ENCODE assay signal across 17 cellular contexts in the genomic region with DNA sequence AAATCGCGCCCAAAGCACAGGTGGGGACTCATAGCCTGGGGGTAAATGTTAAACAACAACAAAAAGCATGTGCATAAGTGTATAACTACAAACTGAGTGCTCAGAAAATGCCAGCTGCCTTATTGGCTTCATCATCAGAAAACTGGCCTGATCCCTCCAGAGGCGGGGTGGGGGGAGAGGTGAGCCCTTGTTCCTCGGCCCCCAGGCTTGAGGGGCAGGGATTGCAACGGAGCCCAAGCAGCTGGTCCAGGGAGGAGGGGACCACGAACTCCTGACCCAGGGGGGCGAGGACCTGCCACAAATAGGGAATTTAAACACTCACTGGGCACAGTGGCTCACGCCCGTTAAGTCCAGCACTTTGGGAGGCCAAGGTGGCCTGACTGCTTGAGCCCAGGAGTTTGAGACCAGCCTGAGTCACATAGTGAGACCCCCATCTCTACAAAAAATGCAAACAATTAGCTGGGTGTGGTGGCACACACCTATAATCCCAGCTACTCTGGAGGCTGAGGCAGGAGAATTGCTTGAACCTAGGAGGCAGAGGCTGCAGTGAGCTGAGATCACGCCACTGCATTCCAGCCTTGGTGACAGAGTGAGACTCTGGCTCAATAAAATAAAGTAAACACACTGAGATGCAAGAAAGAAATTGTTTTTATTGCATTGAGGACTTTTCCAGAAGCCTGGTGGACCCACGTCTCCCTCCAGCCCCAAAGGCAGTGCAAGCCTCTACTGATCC. TPM values are rescaled to one million over a fixed set of nuclear protein-coding genes. Genes with fewer than 3 reads are reported as not detected.
DNase-seq lines count a peak whose midpoint lies in the region; ATAC-seq and TF ChIP-seq lines count a peak whose summit lies in the region.
"Had no signal": no experiment of that assay in that cellular context is flagged by ENCODE, and none has a peak within 500 bp of the region (broad histone marks: within the 10 kb centered on the region; RNA-seq: fewer than 3 reads in every experiment).

No MANE protein-coding gene starts in this region.

- peaks cover 0 to 24% (median 23%) of the 10 kb centered on the region in 4 donors for H3K4me1 ChIP-seq in transverse colon
- H3K4me1 ChIP-seq: foreskin keratinocyte had no signal

- no peak for TF ChIP-seq POLR2A in transverse colon (IDR thresholded peaks at IDR 0.05)

- H3K27me3 ChIP-seq in transverse colon: peaks cover 20% of the 10 kb centered on the region

- ATAC-seq in SK-N-SH treated with all-trans-retinoic acid at 6 μM for 48 hours (peak; percentile 5; the same call in 2 of the 3 replicates), HG03097 (IDR thresholded peaks at IDR 0.05; ENCODE audit: low FRiP score, unreplicated experiment) (no peak)

- 38% methylated on average over 9 of the region's 11 CpGs; no CpG with 5 or more reads in 1 of the 2 donors for WGBS in transverse colon (ENCODE audit: low coverage in 1 of 2), 2 donors

- no peak for TF ChIP-seq EP300 in transverse colon (IDR thresholded peaks at IDR 0.05; ENCODE audit: low read depth)

- no peak for DNase-seq in transverse colon
- no peak for DNase-seq in NCI-H446 treated with DMSO at 0.1 percent for 48 hours (lab: John Stamatoyannopoulos, UW)
- DNase-seq: cerebellar nuclear complex, GDM1, kidney glomerular epithelial cell, NCI-H187, NCI-H774 had no signal

- H3K9me3 ChIP-seq in iPS-18c (ENCODE audit: control insufficient read depth, insufficient read depth, low read length) (no peaks in the 10 kb centered on the region), transverse colon (no peaks in the 10 kb centered on the region)

- in situ Hi-C loops in transverse colon (cut with MboI; ENCODE audit: low pct_ligation_motif_present in 1 of 4, low pct_unique_long_range_greater_than_20kb in 1 of 4, low sequenced_read_pairs in 3 of 4): no loop called here

- H3K27ac ChIP-seq in transverse colon: peak overlapping the region; percentile 56 to 74 (median 72)
- H3K27ac ChIP-seq: foreskin keratinocyte, KMS-11 had no signal

- no peak for TF ChIP-seq CTCF in transverse colon (IDR thresholded peaks at IDR 0.05)

- H3K4me3 ChIP-seq in iPS-18c (ENCODE audit: insufficient read depth, low read depth, low read length) (peak overlapping the region; percentile 25; the same call in 1 of the 2 replicates), transverse colon (no peak overlapping the region)

- peaks cover 0 to 6% (median under 1%) of the 10 kb centered on the region in 4 donors for H3K36me3 ChIP-seq in transverse colon

- intact Hi-C loops in transverse colon (cut with DNase I; ENCODE audit: low total_unique reads): no loop called here

TF ChIP-seq in SK-N-SH treated with all-trans-retinoic acid at 6 μM for 48 hours, 23 proteins besides CTCF, POLR2A, EP300 and RAD21 (continues in another document):
- TF ChIP-seq RARB (CRISPR knock-in tag; IDR thresholded peaks at IDR 0.05): no peak
- TF ChIP-seq ZNF70 (CRISPR knock-in tag; IDR thresholded peaks at IDR 0.05): no peak
- no peak for TF ChIP-seq ZNF565 (CRISPR knock-in tag; conservative IDR thresholded peaks at IDR 0.05; ENCODE audit: low read depth)
- TF ChIP-seq GLIS3 (CRISPR knock-in tag; IDR thresholded peaks at IDR 0.05): no peak
- TF ChIP-seq ZFP30 (CRISPR knock-in tag; IDR thresholded peaks at IDR 0.05): no peak
- no peak for TF ChIP-seq OSR1 (CRISPR knock-in tag; IDR thresholded peaks at IDR 0.05)
- no peak for TF ChIP-seq BACH2 (CRISPR knock-in tag; IDR thresholded peaks at IDR 0.05; ENCODE audit: borderline replicate concordance)
- no peak for TF ChIP-seq ISL1 (CRISPR knock-in tag; IDR thresholded peaks at IDR 0.05)
- TF ChIP-seq PPARA (CRISPR knock-in tag; IDR thresholded peaks at IDR 0.05; ENCODE audit: borderline replicate concordance): no peak
- TF ChIP-seq, protein P1, sequence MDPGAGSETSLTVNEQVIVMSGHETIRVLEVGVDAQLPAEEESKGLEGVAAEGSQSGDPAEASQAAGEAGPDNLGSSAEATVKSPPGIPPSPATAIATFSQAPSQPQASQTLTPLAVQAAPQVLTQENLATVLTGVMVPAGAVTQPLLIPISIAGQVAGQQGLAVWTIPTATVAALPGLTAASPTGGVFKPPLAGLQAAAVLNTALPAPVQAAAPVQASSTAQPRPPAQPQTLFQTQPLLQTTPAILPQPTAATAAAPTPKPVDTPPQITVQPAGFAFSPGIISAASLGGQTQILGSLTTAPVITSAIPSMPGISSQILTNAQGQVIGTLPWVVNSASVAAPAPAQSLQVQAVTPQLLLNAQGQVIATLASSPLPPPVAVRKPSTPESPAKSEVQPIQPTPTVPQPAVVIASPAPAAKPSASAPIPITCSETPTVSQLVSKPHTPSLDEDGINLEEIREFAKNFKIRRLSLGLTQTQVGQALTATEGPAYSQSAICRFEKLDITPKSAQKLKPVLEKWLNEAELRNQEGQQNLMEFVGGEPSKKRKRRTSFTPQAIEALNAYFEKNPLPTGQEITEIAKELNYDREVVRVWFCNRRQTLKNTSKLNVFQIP (CRISPR knock-in tag; IDR thresholded peaks at IDR 0.05; ENCODE audit: borderline replicate concordance, low read depth): no peak
- TF ChIP-seq TCF4 (CRISPR knock-in tag; IDR thresholded peaks at IDR 0.05; ENCODE audit: borderline replicate concordance): no peak
- no peak for TF ChIP-seq ARNTL (CRISPR knock-in tag; IDR thresholded peaks at IDR 0.05; ENCODE audit: borderline replicate concordance, low read depth)
- TF ChIP-seq, protein P2, sequence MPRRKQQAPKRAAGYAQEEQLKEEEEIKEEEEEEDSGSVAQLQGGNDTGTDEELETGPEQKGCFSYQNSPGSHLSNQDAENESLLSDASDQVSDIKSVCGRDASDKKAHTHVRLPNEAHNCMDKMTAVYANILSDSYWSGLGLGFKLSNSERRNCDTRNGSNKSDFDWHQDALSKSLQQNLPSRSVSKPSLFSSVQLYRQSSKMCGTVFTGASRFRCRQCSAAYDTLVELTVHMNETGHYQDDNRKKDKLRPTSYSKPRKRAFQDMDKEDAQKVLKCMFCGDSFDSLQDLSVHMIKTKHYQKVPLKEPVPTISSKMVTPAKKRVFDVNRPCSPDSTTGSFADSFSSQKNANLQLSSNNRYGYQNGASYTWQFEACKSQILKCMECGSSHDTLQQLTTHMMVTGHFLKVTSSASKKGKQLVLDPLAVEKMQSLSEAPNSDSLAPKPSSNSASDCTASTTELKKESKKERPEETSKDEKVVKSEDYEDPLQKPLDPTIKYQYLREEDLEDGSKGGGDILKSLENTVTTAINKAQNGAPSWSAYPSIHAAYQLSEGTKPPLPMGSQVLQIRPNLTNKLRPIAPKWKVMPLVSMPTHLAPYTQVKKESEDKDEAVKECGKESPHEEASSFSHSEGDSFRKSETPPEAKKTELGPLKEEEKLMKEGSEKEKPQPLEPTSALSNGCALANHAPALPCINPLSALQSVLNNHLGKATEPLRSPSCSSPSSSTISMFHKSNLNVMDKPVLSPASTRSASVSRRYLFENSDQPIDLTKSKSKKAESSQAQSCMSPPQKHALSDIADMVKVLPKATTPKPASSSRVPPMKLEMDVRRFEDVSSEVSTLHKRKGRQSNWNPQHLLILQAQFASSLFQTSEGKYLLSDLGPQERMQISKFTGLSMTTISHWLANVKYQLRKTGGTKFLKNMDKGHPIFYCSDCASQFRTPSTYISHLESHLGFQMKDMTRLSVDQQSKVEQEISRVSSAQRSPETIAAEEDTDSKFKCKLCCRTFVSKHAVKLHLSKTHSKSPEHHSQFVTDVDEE (CRISPR knock-in tag; IDR thresholded peaks at IDR 0.05): no peak
- no peak for TF ChIP-seq ESRRG (CRISPR knock-in tag; IDR thresholded peaks at IDR 0.05)
- TF ChIP-seq, protein P3, sequence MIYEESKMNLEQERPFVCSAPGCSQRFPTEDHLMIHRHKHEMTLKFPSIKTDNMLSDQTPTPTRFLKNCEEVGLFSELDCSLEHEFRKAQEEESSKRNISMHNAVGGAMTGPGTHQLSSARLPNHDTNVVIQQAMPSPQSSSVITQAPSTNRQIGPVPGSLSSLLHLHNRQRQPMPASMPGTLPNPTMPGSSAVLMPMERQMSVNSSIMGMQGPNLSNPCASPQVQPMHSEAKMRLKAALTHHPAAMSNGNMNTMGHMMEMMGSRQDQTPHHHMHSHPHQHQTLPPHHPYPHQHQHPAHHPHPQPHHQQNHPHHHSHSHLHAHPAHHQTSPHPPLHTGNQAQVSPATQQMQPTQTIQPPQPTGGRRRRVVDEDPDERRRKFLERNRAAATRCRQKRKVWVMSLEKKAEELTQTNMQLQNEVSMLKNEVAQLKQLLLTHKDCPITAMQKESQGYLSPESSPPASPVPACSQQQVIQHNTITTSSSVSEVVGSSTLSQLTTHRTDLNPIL (CRISPR knock-in tag; IDR thresholded peaks at IDR 0.05; ENCODE audit: low read depth): no peak
- TF ChIP-seq, protein P4, sequence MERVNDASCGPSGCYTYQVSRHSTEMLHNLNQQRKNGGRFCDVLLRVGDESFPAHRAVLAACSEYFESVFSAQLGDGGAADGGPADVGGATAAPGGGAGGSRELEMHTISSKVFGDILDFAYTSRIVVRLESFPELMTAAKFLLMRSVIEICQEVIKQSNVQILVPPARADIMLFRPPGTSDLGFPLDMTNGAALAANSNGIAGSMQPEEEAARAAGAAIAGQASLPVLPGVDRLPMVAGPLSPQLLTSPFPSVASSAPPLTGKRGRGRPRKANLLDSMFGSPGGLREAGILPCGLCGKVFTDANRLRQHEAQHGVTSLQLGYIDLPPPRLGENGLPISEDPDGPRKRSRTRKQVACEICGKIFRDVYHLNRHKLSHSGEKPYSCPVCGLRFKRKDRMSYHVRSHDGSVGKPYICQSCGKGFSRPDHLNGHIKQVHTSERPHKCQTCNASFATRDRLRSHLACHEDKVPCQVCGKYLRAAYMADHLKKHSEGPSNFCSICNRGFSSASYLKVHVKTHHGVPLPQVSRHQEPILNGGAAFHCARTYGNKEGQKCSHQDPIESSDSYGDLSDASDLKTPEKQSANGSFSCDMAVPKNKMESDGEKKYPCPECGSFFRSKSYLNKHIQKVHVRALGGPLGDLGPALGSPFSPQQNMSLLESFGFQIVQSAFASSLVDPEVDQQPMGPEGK (CRISPR knock-in tag; IDR thresholded peaks at IDR 0.05; ENCODE audit: borderline replicate concordance): no peak
- TF ChIP-seq SNAI2 (CRISPR knock-in tag; IDR thresholded peaks at IDR 0.05): no peak
- no peak for TF ChIP-seq CSDC2 (CRISPR knock-in tag; IDR thresholded peaks at IDR 0.05)

RNA-seq across cellular contexts. Expression of a gene that starts 8.7 kb away (rescaled TPM):
- total RNA-seq in transverse colon: 100 to 1,000 TPM; 141 to 215 (median 194) TPM

RNA-seq across cellular contexts. Expression of a gene that starts 8.8 kb away (rescaled TPM):
- 1 to 10 TPM; 1.2 to 6.4 (median 2.1) TPM for total RNA-seq in transverse colon

RNA-seq across cellular contexts. Expression of a gene that starts 20.2 kb away (rescaled TPM):
- total RNA-seq in transverse colon: 10 to 100 TPM in 1 of 4 donors, 1 to 10 TPM in 2, not detected in 1; 1.1 to 16.4 (median 2.3) TPM
- total RNA-seq: activated naive CD8-positive, alpha-beta T cell treated with anti-CD3 and anti-CD28 coated beads for 36 hours; CD8-positive, alpha-beta memory T cell; foreskin keratinocyte; osteocyte; right cardiac atrium had no signal

RNA-seq across cellular contexts. Expression of a gene that starts 49.7 kb away (rescaled TPM):
- 100 to 1,000 TPM; 136 to 199 (median 195) TPM for total RNA-seq in transverse colon

RNA-seq across cellular contexts. Expression of a gene that starts 55.7 kb away (rescaled TPM):
- total RNA-seq in transverse colon: 1 to 10 TPM in 2 of 4 donors, under 1 TPM in 1, not detected in 1; 0.96 to 3.7 (median 3.7) TPM
- total RNA-seq: foreskin keratinocyte, OCI-LY7 had no signal
